In genomic region chr13:97191615-97192014, GRCh38 we compare ENCODE assay signal across 19 cellular contexts. TPM values are rescaled to one million over a fixed set of nuclear protein-coding genes. Genes with fewer than 3 reads are reported as not detected.
DNase-seq lines count a peak whose midpoint lies in the region; ATAC-seq and TF ChIP-seq lines count a peak whose summit lies in the region.
"Had no signal": no experiment of that assay in that cellular context is flagged by ENCODE, and none has a peak within 500 bp of the region (broad histone marks: within the 10 kb centered on the region; RNA-seq: fewer than 3 reads in every experiment).

No MANE protein-coding gene starts in this region.

- H3K4me1 Mint-ChIP-seq in immature natural killer cell, result peaks cover 0 to 5% of the 10 kb centered on the region in 2 donors

- H3K36me3 Mint-ChIP-seq in immature natural killer cell, result no peaks in the 10 kb centered on the region
- H3K36me3 Mint-ChIP-seq: activated CD8-positive, alpha-beta memory T cell treated with anti-CD3 and anti-CD28 coated beads, Interleukin-2, amount 10 ng/mL, durations not matched to agents 7 days and 5 days had no signal

- ATAC-seq in HG03095 (IDR thresholded peaks at IDR 0.05; ENCODE audit: unreplicated experiment), result no peak
- ATAC-seq: activated CD4-positive, CD25-positive, alpha-beta regulatory T cell treated with anti-CD3 and anti-CD28 coated beads, Interleukin-2, amount 50 U/mL, for 24 hours; activated CD8-positive, alpha-beta memory T cell treated with anti-CD3 and anti-CD28 coated beads, Interleukin-2, amount 10 ng/mL, durations not matched to agents 7 days and 5 days had no signal

- intact Hi-C loops in dorsolateral prefrontal cortex (cut with DNase I), result no loop called here

- H3K4me1 ChIP-seq in right atrium auricular region, result no peaks in the 10 kb centered on the region

- H3K9me3 Mint-ChIP-seq in immature natural killer cell, result no peaks in the 10 kb centered on the region
- H3K9me3 Mint-ChIP-seq: T-helper 2 cell treated with Interferon-gamma antibody and Interleukin-4, amounts not matched to agents 5 μg/mL and 100 μg/mL, for 36 hours had no signal

- H3K27me3 ChIP-seq in dorsolateral prefrontal cortex, result no peaks in the 10 kb centered on the region
- no peaks in the 10 kb centered on the region for H3K27me3 ChIP-seq in right atrium auricular region
- H3K27me3 ChIP-seq: BE2C, ovary had no signal

- no peak overlapping the region for H3K4me3 Mint-ChIP-seq in immature natural killer cell
- H3K4me3 Mint-ChIP-seq: activated CD8-positive, alpha-beta memory T cell treated with anti-CD3 and anti-CD28 coated beads, Interleukin-2, amount 10 ng/mL, durations not matched to agents 7 days and 5 days; T-helper 2 cell treated with Interferon-gamma antibody and Interleukin-4, amounts not matched to agents 5 μg/mL and 100 μg/mL, for 36 hours had no signal

- H3K9me3 ChIP-seq in right atrium auricular region, result no peaks in the 10 kb centered on the region
- H3K9me3 ChIP-seq: BE2C, ovary had no signal

- peaks cover 3 to 6% (median 3%) of the 10 kb centered on the region in 3 donors for H3K27me3 Mint-ChIP-seq in immature natural killer cell (ENCODE audit: low read depth in 3 of 3)

- DNase-seq in COR-L47 (lab: John Stamatoyannopoulos, UW), result peak; percentile 12
- DNase-seq in LHCN-M2 (ENCODE audit: low read depth), result peak; percentile 86
- peak; percentile 16 to 66 (median 56) for DNase-seq in dorsolateral prefrontal cortex
- DNase-seq in nucleus accumbens (lab: John Stamatoyannopoulos, UW), result peak in 41 of 56 donors; percentile 2 to 72 (median 28)
- no peak for DNase-seq in right atrium auricular region (ENCODE audit: low spot score)
- no peak for DNase-seq in immature natural killer cell
- DNase-seq: activated CD8-positive, alpha-beta memory T cell treated with anti-CD3 and anti-CD28 coated beads, Interleukin-2, amount 10 ng/mL, durations not matched to agents 7 days and 5 days; activated gamma-delta T cell treated with Interleukin-2 at 50 U/mL for 16 hours; amniotic stem cell; BE2C; cerebellar nuclear complex; NCI-H2029; stimulated activated CD4-positive, alpha-beta T cell treated with anti-CD3 and anti-CD28 coated beads, Interleukin-4, amount 100 ng/mL, for 4 hours; stimulated activated CD8-positive, alpha-beta memory T cell treated with anti-CD3 and anti-CD28 coated beads, Interleukin-4, amount 100 ng/mL, for 48 hours had no signal

- H3K27ac ChIP-seq in dorsolateral prefrontal cortex (peak overlapping the region in 53 of 59 donors; percentile 12 to 89 (median 62)), right atrium auricular region (no peak overlapping the region)
- H3K27ac ChIP-seq: ovary, skin epidermis had no signal

- TF ChIP-seq CTCF in dorsolateral prefrontal cortex (IDR thresholded peaks at IDR 0.05 in 54 of 56, conservative IDR thresholded peaks at IDR 0.05 in 2 of 56; ENCODE audit: low read depth in 1 of 56, partially characterized antibody in 56 of 56), result peak in 9 of 56 donors; percentile 7 to 39 (median 17)
- TF ChIP-seq CTCF in right atrium auricular region (IDR thresholded peaks at IDR 0.05), result no peak

- no peaks in the 10 kb centered on the region for H3K36me3 ChIP-seq in right atrium auricular region
- H3K36me3 ChIP-seq: BE2C, ovary had no signal

- H3K4me3 ChIP-seq in dorsolateral prefrontal cortex, result peak overlapping the region in 13 of 59 donors; percentile 4 to 49 (median 14)
- H3K4me3 ChIP-seq in right atrium auricular region, result no peak overlapping the region
- H3K4me3 ChIP-seq: ovary, skin epidermis had no signal

- H3K27ac Mint-ChIP-seq in immature natural killer cell, result no peak overlapping the region
- H3K27ac Mint-ChIP-seq: activated CD8-positive, alpha-beta memory T cell treated with anti-CD3 and anti-CD28 coated beads, Interleukin-2, amount 10 ng/mL, durations not matched to agents 7 days and 5 days; T-helper 2 cell treated with Interferon-gamma antibody and Interleukin-4, amounts not matched to agents 5 μg/mL and 100 μg/mL, for 36 hours had no signal

RNA-seq across cellular contexts. Expression of gene MBNL2, which starts 30.5 kb away (rescaled TPM):
- total RNA-seq in LHCN-M2 (2014; rRNA removed), result 17.7 and 24.4 TPM in 2 replicates
- 5.0 TPM for polyA plus RNA-seq in LHCN-M2 (2012)
- 100 to 1,000 TPM in 119 of 120 experiments, 10 to 100 TPM in 1; 96.2 to 275 (median 181) TPM for total RNA-seq in dorsolateral prefrontal cortex
- 10 to 100 TPM; 62.0 to 81.6 TPM for total RNA-seq in right atrium auricular region
- 10 to 100 TPM; 11.7 to 19.4 (median 18.6) TPM for polyA plus RNA-seq in immature natural killer cell

Comparison
In these comparisons a context has a peak if more than half of its experiments do, and no peak if none do; other contexts are left out.
1. DNase-seq: peak in COR-L47 (single experiment), LHCN-M2 (single experiment), dorsolateral prefrontal cortex (10 of 10) and nucleus accumbens (41 of 56); none in right atrium auricular region (single experiment) and immature natural killer cell (0 of 3).
2. H3K27ac ChIP-seq: peak in dorsolateral prefrontal cortex (53 of 59); none in right atrium auricular region (0 of 2).